ENCODE assay signal across 1 cellular context in the genomic region with DNA sequence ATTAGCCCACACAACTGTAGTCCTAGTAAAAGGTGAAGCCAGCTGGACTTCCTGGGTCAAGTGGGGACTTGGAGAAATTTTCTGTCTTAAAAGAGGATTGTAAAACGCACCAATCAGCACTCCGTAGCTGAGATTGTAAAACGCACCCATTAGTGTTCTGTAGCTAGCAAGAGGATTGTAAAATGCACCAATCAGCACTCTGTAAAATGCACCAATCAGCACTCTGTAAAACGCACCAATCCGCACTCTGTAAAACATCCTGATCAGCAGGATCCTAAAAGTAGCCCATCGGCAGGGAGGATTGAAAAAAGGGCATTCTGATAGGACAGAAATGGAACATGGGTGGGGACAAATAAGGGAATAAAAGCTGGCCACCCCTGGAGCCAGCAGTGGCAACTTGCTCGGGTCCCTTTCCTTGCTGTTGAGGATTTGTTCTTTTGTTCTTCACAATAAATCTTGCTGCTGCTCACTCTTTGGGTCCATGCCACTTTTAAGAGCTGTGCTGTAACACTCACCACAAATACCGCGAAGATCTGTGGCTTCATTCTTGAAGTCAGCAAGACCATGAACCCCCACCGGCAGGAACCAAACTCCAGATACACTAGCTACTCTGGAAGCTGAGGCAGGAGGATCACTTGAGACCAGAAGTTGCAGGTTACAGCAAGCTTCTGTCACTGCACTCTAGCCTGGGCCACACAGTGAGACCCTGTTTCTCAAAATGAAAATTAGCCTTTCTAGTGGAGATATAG.
TF ChIP-seq lines count a peak whose summit lies in the region.

No MANE protein-coding gene starts in this region.

TF ChIP-seq in WTC11, 78 proteins besides CTCF, POLR2A, EP300 and RAD21 (continued from another document):
- TF ChIP-seq TP53 (CRISPR knock-in tag; IDR thresholded peaks at IDR 0.05) (no peak), RORB (CRISPR knock-in tag; IDR thresholded peaks at IDR 0.05) (no peak), NFE2L1 (CRISPR knock-in tag; IDR thresholded peaks at IDR 0.05) (no peak)
TF ChIP-seq in WTC11: peak in this region for 1.
